Comparison of ENCODE assay signal across 10 cellular contexts in genomic region chr14:48842785-48843184, GRCh38.
"Had no signal": no experiment of that assay in that cellular context is flagged by ENCODE, and none has a peak within 500 bp of the region (broad histone marks: within the 10 kb centered on the region; RNA-seq: fewer than 3 reads in every experiment).

No MANE protein-coding gene starts in this region.

- FAIRE-seq: HTR-8/SVneo, K562 had no signal

- H3K9me3 ChIP-seq: HAP-1 had no signal

- H3K4me3 ChIP-seq: GM23338, HAP-1, K562 had no signal

- H2AFZ ChIP-seq: GM23338 had no signal

- ATAC-seq: GM23338, HCT116, K562 had no signal

- H3K36me3 ChIP-seq: HAP-1 had no signal

- H3K27ac ChIP-seq: HL-60 had no signal

- H3K4me1 ChIP-seq: HAP-1 had no signal

- DNase-seq: H7, HFFc6, IMR-90, KG1 had no signal

- H3K4me2 ChIP-seq: GM23338 had no signal
